ENCODE assay signal across 8 cellular contexts in genomic region chr12:52004042-52004648, GRCh38. TPM values are rescaled to one million over a fixed set of nuclear protein-coding genes. Genes with fewer than 3 reads are reported as not detected.
A peak's percentile ranks its signal among the peaks of the same experiment; 100 is the strongest.
DNase-seq lines count a peak whose midpoint lies in the region; ATAC-seq and TF ChIP-seq lines count a peak whose summit lies in the region.

No MANE protein-coding gene starts in this region.

- no peak overlapping the region for H3K4me3 ChIP-seq in MG63
- H3K4me3 ChIP-seq in WI38 (ENCODE audit: low read depth, low read length): no peak overlapping the region

- no peaks in the 10 kb centered on the region for H3K36me3 ChIP-seq in MG63

- ATAC-seq in HG03139 (IDR thresholded peaks at IDR 0.05; ENCODE audit: unreplicated experiment): no peak

- no peaks in the 10 kb centered on the region for H3K9me3 ChIP-seq in MG63

- DNase-seq in EL: peak; percentile 58
- peak; percentile 43 for DNase-seq in MG63
- peak in 37 of 51 donors; percentile 9 to 79 (median 45) for DNase-seq in hypothalamus (lab: John Stamatoyannopoulos, UW)
- DNase-seq in superior temporal gyrus (ENCODE audit: extremely low spot score): peak; percentile 90
- DNase-seq in activated effector memory CD4-positive, alpha-beta T cell treated with anti-CD3 and anti-CD28 coated beads, Interleukin-2, amount 50 U/mL, for 16 hours: no peak
- no peak for DNase-seq in NAMALWA (ENCODE audit: low spot score)

- peak; percentile 71 for TF ChIP-seq CTCF in WI38 (IDR thresholded peaks at IDR 0.05; ENCODE audit: low read depth, low read length)

- H3K27me3 ChIP-seq in MG63: no peaks in the 10 kb centered on the region; the same call in none of the 2 replicates

RNA-seq across cellular contexts. Expression of gene TAMALIN, which starts 2.6 kb away (rescaled TPM):
- total RNA-seq in MG63 (2014; rRNA removed; shearing (Covaris generic); ENCODE audit: low replicate concordance): 1.4 and 2.0 TPM in 2 replicates

RNA-seq across cellular contexts. Expression of gene NR4A1, which starts 47.1 kb away (rescaled TPM):
- total RNA-seq in MG63 (2014; rRNA removed; shearing (Covaris generic); ENCODE audit: low replicate concordance): 4.4 TPM in 1 of 2 replicates, not detected in the other

RNA-seq across cellular contexts. Expression of gene ACVR1B, which starts 52.6 kb away (rescaled TPM):
- 0.57 and 1.9 TPM in 2 replicates for total RNA-seq in MG63 (2014; rRNA removed; shearing (Covaris generic); ENCODE audit: low replicate concordance)

Comparison
In these comparisons a context has a peak if more than half of its experiments do, and no peak if none do; other contexts are left out.
1. DNase-seq: peak in EL (single experiment), MG63 (single experiment), hypothalamus (37 of 51) and superior temporal gyrus (single experiment); none in activated effector memory CD4-positive, alpha-beta T cell treated with anti-CD3 and anti-CD28 coated beads, Interleukin-2, amount 50 U/mL, for 16 hours (single experiment) and NAMALWA (single experiment).